ENCODE assay signal across 16 cellular contexts in genomic region chr20:52178691-52179090, GRCh38. TPM values are rescaled to one million over a fixed set of nuclear protein-coding genes. Genes with fewer than 3 reads are reported as not detected.
A peak's percentile ranks its signal among the peaks of the same experiment; 100 is the strongest.
DNase-seq lines count a peak whose midpoint lies in the region; ATAC-seq, FAIRE-seq and TF ChIP-seq lines count a peak whose summit lies in the region.
"Had no signal": no experiment of that assay in that cellular context is flagged by ENCODE, and none has a peak within 500 bp of the region (broad histone marks: within the 10 kb centered on the region; RNA-seq: fewer than 3 reads in every experiment).

No MANE protein-coding gene starts in this region.

- H3K14ac ChIP-seq in trophoblast cell (ENCODE audit: low read length), result no peak overlapping the region

- H2AK5ac ChIP-seq in trophoblast cell (ENCODE audit: low read length), result no peak overlapping the region

- H3K27me3 Mint-ChIP-seq in activated naive CD8-positive, alpha-beta T cell treated with anti-CD3 and anti-CD28 coated beads for 36 hours, result no peaks in the 10 kb centered on the region
- no peaks in the 10 kb centered on the region for H3K27me3 Mint-ChIP-seq in neural crest cell (ENCODE audit: low read depth)
- H3K27me3 Mint-ChIP-seq: CD4-positive, alpha-beta memory T cell had no signal

- DNase-seq in activated naive CD8-positive, alpha-beta T cell treated with anti-CD3 and anti-CD28 coated beads for 36 hours, result no peak
- DNase-seq in neural crest cell (ENCODE audit: low read depth, low spot score), result no peak
- no peak for DNase-seq in GM12891 (ENCODE audit: insufficient read length, low spot score)
- DNase-seq in activated CD8-positive, alpha-beta memory T cell treated with anti-CD3 and anti-CD28 coated beads for 24 hours, result no peak
- no peak for DNase-seq in trophoblast cell
- DNase-seq: BE2C; CD4-positive, alpha-beta memory T cell; DMS79; H7 had no signal

- no peaks in the 10 kb centered on the region for H4K20me1 ChIP-seq in KMS-11 (ENCODE audit: insufficient read depth)

- no peak for TF ChIP-seq POLR2A in GM12891 (IDR thresholded peaks at IDR 0.05; ENCODE audit: low read depth, low read length)

- H2BK120ac ChIP-seq in trophoblast cell (ENCODE audit: insufficient read depth, low read length, poor library complexity), result no peak overlapping the region

- H3K4ac ChIP-seq in trophoblast cell (ENCODE audit: low read depth, low read length), result no peak overlapping the region

- peaks cover 2% of the 10 kb centered on the region for H3K9me3 Mint-ChIP-seq in activated naive CD8-positive, alpha-beta T cell treated with anti-CD3 and anti-CD28 coated beads for 36 hours
- no peaks in the 10 kb centered on the region for H3K9me3 Mint-ChIP-seq in neural crest cell
- H3K9me3 Mint-ChIP-seq: CD4-positive, alpha-beta memory T cell; GM23338 had no signal

- H3K4me3 Mint-ChIP-seq in activated naive CD8-positive, alpha-beta T cell treated with anti-CD3 and anti-CD28 coated beads for 36 hours, result no peak overlapping the region
- no peak overlapping the region for H3K4me3 Mint-ChIP-seq in neural crest cell
- H3K4me3 Mint-ChIP-seq: CD4-positive, alpha-beta memory T cell; GM23338 had no signal

- H3K79me1 ChIP-seq in trophoblast cell (ENCODE audit: low read length), result no peaks in the 10 kb centered on the region

- H4K91ac ChIP-seq in trophoblast cell (ENCODE audit: low read depth, low read length), result no peak overlapping the region

- H3K36me3 ChIP-seq in KMS-11 (ENCODE audit: insufficient read depth) (no peaks in the 10 kb centered on the region), trophoblast cell (ENCODE audit: control insufficient read depth in 1 of 2, insufficient read depth in 2 of 2, low read length in 2 of 2) (peaks cover under 1 to 3% of the 10 kb centered on the region in 2 experiments)

- H3K4me2 ChIP-seq in KMS-11 (peak overlapping the region; percentile 96), trophoblast cell (ENCODE audit: low read length) (no peak overlapping the region)
- H3K4me2 ChIP-seq: A549, GM23338 had no signal

- H3K23ac ChIP-seq in trophoblast cell (ENCODE audit: low read length), result no peak overlapping the region

- H3K18ac ChIP-seq in trophoblast cell (ENCODE audit: low read length), result no peak overlapping the region

- peak overlapping the region; percentile 44; the same call in 1 of the 2 replicates for H3K9ac ChIP-seq in KMS-11
- H3K9ac ChIP-seq in trophoblast cell (ENCODE audit: low read length), result no peak overlapping the region

- H3K4me1 Mint-ChIP-seq in activated naive CD8-positive, alpha-beta T cell treated with anti-CD3 and anti-CD28 coated beads for 36 hours, result peaks cover 24% of the 10 kb centered on the region
- H3K4me1 Mint-ChIP-seq in neural crest cell, result peaks cover 17% of the 10 kb centered on the region
- H3K4me1 Mint-ChIP-seq: GM23338 had no signal

- H3K27ac ChIP-seq in KMS-11 (peak overlapping the region; percentile 87), trophoblast cell (ENCODE audit: low read depth, low read length) (no peak overlapping the region)
- H3K27ac ChIP-seq: A549, C4-2B, HL-60 had no signal

- no peak overlapping the region for H4K8ac ChIP-seq in trophoblast cell (ENCODE audit: low read depth, low read length)

- peaks cover 5% of the 10 kb centered on the region; the same call in 1 of the 2 replicates for H3K79me2 ChIP-seq in KMS-11 (ENCODE audit: insufficient read depth, low read depth)
- H3K79me2 ChIP-seq in trophoblast cell (ENCODE audit: control insufficient read depth, insufficient read depth, low read length, poor library complexity), result no peaks in the 10 kb centered on the region

- peak overlapping the region; percentile 87 for H3K27ac Mint-ChIP-seq in activated naive CD8-positive, alpha-beta T cell treated with anti-CD3 and anti-CD28 coated beads for 36 hours
- peak overlapping the region; percentile 15 for H3K27ac Mint-ChIP-seq in neural crest cell (ENCODE audit: unreplicated experiment)
- H3K27ac Mint-ChIP-seq: GM23338 had no signal

- ATAC-seq in GM19463 (IDR thresholded peaks at IDR 0.05; ENCODE audit: unreplicated experiment), result no peak
- ATAC-seq: A549, GM23338 had no signal

- WGBS in trophoblast cell (ENCODE audit: extremely low coverage, insufficient coverage, insufficient read length), result no CpG with 5 or more reads among the region's 3 CpGs

- H2BK5ac ChIP-seq in trophoblast cell (ENCODE audit: low read depth, low read length, poor library complexity), result no peak overlapping the region

- H3K9me3 ChIP-seq in trophoblast cell (ENCODE audit: insufficient read depth, low read depth, low read length), result no peaks in the 10 kb centered on the region
- H3K9me3 ChIP-seq: A549, BE2C had no signal

- TF ChIP-seq CTCF in KMS-11 (conservative IDR thresholded peaks at IDR 0.05; ENCODE audit: low read depth, low read length) (no peak), neural crest cell (conservative IDR thresholded peaks at IDR 0.05) (no peak)

- peak overlapping the region; percentile 22; the same call in 1 of the 2 replicates for H3K4me3 ChIP-seq in GM08714 (ENCODE audit: low read length)
- H3K4me3 ChIP-seq in KMS-11 (IDR thresholded peaks at IDR 0.05; ENCODE audit: insufficient read depth, low read depth, low read length), result no peak overlapping the region
- no peak overlapping the region for H3K4me3 ChIP-seq in trophoblast cell (ENCODE audit: low read depth, low read length)
- H3K4me3 ChIP-seq: A549, GM23338 had no signal

- H2BK12ac ChIP-seq in trophoblast cell (ENCODE audit: low read length), result no peak overlapping the region

- peaks cover 28% of the 10 kb centered on the region for H3K36me3 Mint-ChIP-seq in activated naive CD8-positive, alpha-beta T cell treated with anti-CD3 and anti-CD28 coated beads for 36 hours
- H3K36me3 Mint-ChIP-seq in neural crest cell (ENCODE audit: low read depth), result peaks cover 11% of the 10 kb centered on the region

- no peak overlapping the region for H4K12ac ChIP-seq in trophoblast cell (ENCODE audit: low read depth, low read length)

- FAIRE-seq in GM12891 (lab: Jason Lieb, UNC), result no peak
- FAIRE-seq: A549 had no signal

- H3K27me3 ChIP-seq in KMS-11 (ENCODE audit: insufficient read depth, low read depth) (no peaks in the 10 kb centered on the region), trophoblast cell (ENCODE audit: insufficient read depth, low read length) (no peaks in the 10 kb centered on the region)
- H3K27me3 ChIP-seq: BE2C had no signal

- H3K4me1 ChIP-seq in KMS-11 (ENCODE audit: low read depth, poor library complexity, severe bottlenecking) (peaks cover 55% of the 10 kb centered on the region), trophoblast cell (ENCODE audit: control insufficient read depth in 1 of 2, insufficient read depth in 2 of 2, low read length in 2 of 2) (no peaks in the 10 kb centered on the region)
- H3K4me1 ChIP-seq: A549, BE2C had no signal

- H2AFZ ChIP-seq in KMS-11 (ENCODE audit: low read depth), result 0 out of 2 replicates have a peak overlapping the region, but pooled peaks have one; percentile 44
- H2AFZ ChIP-seq in trophoblast cell (ENCODE audit: insufficient read depth, low read length, poor library complexity), result no peak overlapping the region
- H2AFZ ChIP-seq: GM23338 had no signal

TF ChIP-seq in GM12891, 5 proteins besides CTCF, POLR2A, EP300 and RAD21:
- no peak for TF ChIP-seq TAF1 (IDR thresholded peaks at IDR 0.05; ENCODE audit: low read depth, low read length)
- TF ChIP-seq POLR2AphosphoS5 (IDR thresholded peaks at IDR 0.05; ENCODE audit: low read depth, low read length), result no peak
- TF ChIP-seq POU2F2 (IDR thresholded peaks at IDR 0.05; ENCODE audit: low read depth, low read length), result no peak
- TF ChIP-seq SPI1 (IDR thresholded peaks at IDR 0.05; ENCODE audit: low read depth, low read length), result no peak
- no peak for TF ChIP-seq PAX5 (IDR thresholded peaks at IDR 0.05; ENCODE audit: insufficient read depth, low read length, severe bottlenecking)
TF ChIP-seq in GM12891: peak in this region for 0.

RNA-seq across cellular contexts. Expression of gene ZFP64, which starts 12.9 kb away (rescaled TPM):
- 10 to 100 TPM; 13.1 to 13.5 TPM for total RNA-seq in activated naive CD8-positive, alpha-beta T cell treated with anti-CD3 and anti-CD28 coated beads for 36 hours
- total RNA-seq in neural crest cell, result 25.5 and 27.1 TPM in 2 replicates
- polyA plus RNA-seq in GM12891 (2012; ENCODE audit: low read depth, missing spikeins), result 6.5 TPM
- 10.1 and 10.4 TPM in 2 replicates for polyA plus RNA-seq in trophoblast cell (2013)
